ENCODE assay signal across 8 cellular contexts in the genomic region with DNA sequence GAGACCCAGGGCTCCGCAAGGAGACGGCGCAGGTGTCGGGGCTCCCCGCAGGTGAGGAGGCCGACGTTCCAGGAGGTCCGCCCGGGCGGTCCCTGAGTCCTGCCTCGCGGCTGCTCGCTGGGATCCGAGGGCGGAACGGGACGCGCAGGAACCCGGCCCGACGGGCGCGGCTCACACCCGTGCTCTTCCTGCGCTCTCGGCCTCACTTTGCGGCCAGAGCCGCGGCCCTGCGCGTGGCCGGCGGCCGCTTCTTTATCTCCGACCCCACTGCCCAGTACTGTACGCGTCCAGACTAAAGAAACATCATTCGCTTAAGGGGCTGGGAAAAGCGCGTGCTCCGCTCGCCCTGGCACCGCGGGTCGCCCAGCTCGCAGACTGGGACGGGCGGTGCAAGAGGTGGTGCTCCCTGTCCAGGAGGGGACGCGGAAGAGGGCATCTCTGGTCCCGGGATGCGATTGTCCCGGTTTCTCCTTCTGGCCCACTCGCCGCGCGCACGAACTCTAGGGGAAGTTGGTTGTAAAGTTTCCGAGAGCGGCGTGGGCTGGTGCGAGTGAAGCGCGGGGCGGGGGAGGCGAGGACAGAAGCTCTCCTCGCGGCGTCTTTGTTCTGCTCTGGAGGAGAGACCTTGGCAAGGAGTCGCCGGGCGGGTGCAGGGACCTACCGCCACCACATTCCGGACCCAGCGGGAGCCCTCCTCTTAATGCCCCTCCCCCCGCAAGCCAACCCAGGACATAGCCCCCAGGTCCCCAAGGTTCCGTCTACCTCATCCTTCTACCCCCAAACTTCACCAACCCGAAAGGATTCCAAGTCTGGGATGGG.
DNase-seq lines count a peak whose midpoint lies in the region; ATAC-seq, FAIRE-seq and TF ChIP-seq lines count a peak whose summit lies in the region.

No MANE protein-coding gene starts in this region.

- no peaks in the 10 kb centered on the region for H4K20me1 ChIP-seq in HCT116 (ENCODE audit: insufficient read depth)

- intact Hi-C loops in HCT116 (cut with micrococcal nuclease): no loop called here
- intact Hi-C loops in lower lobe of right lung (cut with DNase I): no loop called here

- H3K4me3 Mint-ChIP-seq in type B pancreatic cell: peak overlapping the region; percentile 95

- H3K36me3 ChIP-seq in HCT116 (ENCODE audit: control insufficient read depth in 1 of 2, insufficient read depth in 2 of 2, low read length in 2 of 2) (no peaks in the 10 kb centered on the region), bronchial epithelial cell (ENCODE audit: control insufficient read depth, insufficient read depth, low read length) (no peaks in the 10 kb centered on the region), lower lobe of right lung (no peaks in the 10 kb centered on the region)

- peaks cover 48% of the 10 kb centered on the region for H3K27me3 Mint-ChIP-seq in type B pancreatic cell

- DNase-seq in AG10803 (ENCODE audit: low read depth): no peak
- DNase-seq in HCT116 (ENCODE audit: low read depth, low spot score): no peak
- no peak for DNase-seq in bronchial epithelial cell (ENCODE audit: low read depth)
- peak; percentile 53 for DNase-seq in lower lobe of right lung
- DNase-seq in type B pancreatic cell (ENCODE audit: extremely low spot score, unreplicated experiment): no peak
- no peak for DNase-seq in HT-29 (ENCODE audit: low spot score)
- no peak for DNase-seq in KBM-7

- peak overlapping the region; percentile 74 for H2AFZ ChIP-seq in HCT116 (ENCODE audit: low read depth, low read length, poor library complexity, severe bottlenecking)

- H3K4me3 ChIP-seq in AG10803 (ENCODE audit: low read length) (peak overlapping the region; percentile 49), HCT116 (replicated peaks in 1 of 2; ENCODE audit: low read depth in 1 of 2, low read length in 2 of 2) (peak overlapping the region; percentile 21 to 45), bronchial epithelial cell (ENCODE audit: low read depth, low read length) (peak overlapping the region; percentile 48), lower lobe of right lung (peak overlapping the region; percentile 59)

- H3K27ac Mint-ChIP-seq in type B pancreatic cell: peak overlapping the region; percentile 78

- POLR2A ChIA-PET in HCT116 (lab: Charles Lee): no interaction called here

- no peaks in the 10 kb centered on the region for H3K9me3 ChIP-seq in HCT116 (ENCODE audit: control insufficient read depth in 1 of 2, insufficient read depth in 1 of 2, low read depth in 1 of 2, low read length in 2 of 2)
- H3K9me3 ChIP-seq in lower lobe of right lung: no peaks in the 10 kb centered on the region

- in situ Hi-C loops in KBM-7 (cut with MboI; ENCODE audit: low pct_unique_long_range_greater_than_20kb, low sequenced_read_pairs): no loop called here

- H3K4me1 Mint-ChIP-seq in type B pancreatic cell (ENCODE audit: unreplicated experiment): peaks cover 37% of the 10 kb centered on the region

- no peak overlapping the region for H3K9ac ChIP-seq in HCT116 (ENCODE audit: low read length)

- H3K27me3 ChIP-seq in HCT116 (ENCODE audit: insufficient read depth, low read length) (no peaks in the 10 kb centered on the region), bronchial epithelial cell (ENCODE audit: control insufficient read depth, insufficient read depth, low read length) (peaks cover 17% of the 10 kb centered on the region), lower lobe of right lung (ENCODE audit: low read depth) (peaks cover 54% of the 10 kb centered on the region)

- H3K9me3 Mint-ChIP-seq in type B pancreatic cell: peaks cover 5% of the 10 kb centered on the region

- FAIRE-seq in bronchial epithelial cell (lab: Jason Lieb, UNC): no peak

- ATAC-seq in HCT116: peak; percentile 76
- ATAC-seq in lower lobe of right lung: peak; percentile 57 to 67
- ATAC-seq in GM21576 (IDR thresholded peaks at IDR 0.05; ENCODE audit: unreplicated experiment): no peak

- H3K79me2 ChIP-seq in HCT116 (ENCODE audit: insufficient read depth, low read length): no peaks in the 10 kb centered on the region

- TF ChIP-seq RAD21 in HCT116 (IDR thresholded peaks at IDR 0.05; ENCODE audit: low read depth): no peak

- H3K27ac ChIP-seq in HCT116 (ENCODE audit: low read depth, low read length): no peak overlapping the region
- H3K27ac ChIP-seq in lower lobe of right lung: no peak overlapping the region

- CTCF ChIA-PET in HCT116 (lab: Charles Lee): no interaction called here

- no peaks in the 10 kb centered on the region for H3K9me2 ChIP-seq in HCT116 (ENCODE audit: insufficient read depth)

- RAD21 ChIA-PET in HCT116 (lab: Charles Lee; ENCODE audit: low non-redundant PET in 1 of 2, low total read pairs in 2 of 2, uncharacterized antibody in 2 of 2, unreplicated experiment in 2 of 2): no interaction called here

- H3K4me1 ChIP-seq in HCT116 (ENCODE audit: control insufficient read depth in 1 of 2, insufficient read depth in 2 of 2, low read length in 2 of 2) (peaks cover 0 to 9% of the 10 kb centered on the region in 2 experiments; a peak in 1 of 4 replicates), lower lobe of right lung (peaks cover 36% of the 10 kb centered on the region)

- peaks cover 7% of the 10 kb centered on the region for H3K36me3 Mint-ChIP-seq in type B pancreatic cell

- BruUV-seq in HCT116 (replicated peaks; lab: Mats Ljungman, UMichigan): no TSS peak

- peak overlapping the region; percentile 74 for H3K4me2 ChIP-seq in HCT116 (ENCODE audit: low read length)

- TF ChIP-seq POLR2A in HCT116 (IDR thresholded peaks at IDR 0.05; ENCODE audit: borderline replicate concordance, extremely low read depth, insufficient read depth, insufficient read length): no peak

- no peak for TF ChIP-seq CTCF in AG10803 (conservative IDR thresholded peaks at IDR 0.05; ENCODE audit: low read length)
- TF ChIP-seq CTCF in HCT116 (IDR thresholded peaks at IDR 0.05 in 2 of 3, conservative IDR thresholded peaks at IDR 0.05 in 1 of 3; ENCODE audit: borderline replicate concordance in 1 of 3, insufficient read depth in 1 of 3, low read depth in 2 of 3, low read length in 2 of 3): no peak
- no peak for TF ChIP-seq CTCF in bronchial epithelial cell (IDR thresholded peaks at IDR 0.05; ENCODE audit: insufficient read depth, low read length, severe bottlenecking)
- TF ChIP-seq CTCF in lower lobe of right lung (IDR thresholded peaks at IDR 0.05): no peak
- no peak for TF ChIP-seq CTCF in type B pancreatic cell (conservative IDR thresholded peaks at IDR 0.05)

TF ChIP-seq in HCT116, 20 proteins besides CTCF, POLR2A, EP300 and RAD21:
- TF ChIP-seq, protein P1, sequence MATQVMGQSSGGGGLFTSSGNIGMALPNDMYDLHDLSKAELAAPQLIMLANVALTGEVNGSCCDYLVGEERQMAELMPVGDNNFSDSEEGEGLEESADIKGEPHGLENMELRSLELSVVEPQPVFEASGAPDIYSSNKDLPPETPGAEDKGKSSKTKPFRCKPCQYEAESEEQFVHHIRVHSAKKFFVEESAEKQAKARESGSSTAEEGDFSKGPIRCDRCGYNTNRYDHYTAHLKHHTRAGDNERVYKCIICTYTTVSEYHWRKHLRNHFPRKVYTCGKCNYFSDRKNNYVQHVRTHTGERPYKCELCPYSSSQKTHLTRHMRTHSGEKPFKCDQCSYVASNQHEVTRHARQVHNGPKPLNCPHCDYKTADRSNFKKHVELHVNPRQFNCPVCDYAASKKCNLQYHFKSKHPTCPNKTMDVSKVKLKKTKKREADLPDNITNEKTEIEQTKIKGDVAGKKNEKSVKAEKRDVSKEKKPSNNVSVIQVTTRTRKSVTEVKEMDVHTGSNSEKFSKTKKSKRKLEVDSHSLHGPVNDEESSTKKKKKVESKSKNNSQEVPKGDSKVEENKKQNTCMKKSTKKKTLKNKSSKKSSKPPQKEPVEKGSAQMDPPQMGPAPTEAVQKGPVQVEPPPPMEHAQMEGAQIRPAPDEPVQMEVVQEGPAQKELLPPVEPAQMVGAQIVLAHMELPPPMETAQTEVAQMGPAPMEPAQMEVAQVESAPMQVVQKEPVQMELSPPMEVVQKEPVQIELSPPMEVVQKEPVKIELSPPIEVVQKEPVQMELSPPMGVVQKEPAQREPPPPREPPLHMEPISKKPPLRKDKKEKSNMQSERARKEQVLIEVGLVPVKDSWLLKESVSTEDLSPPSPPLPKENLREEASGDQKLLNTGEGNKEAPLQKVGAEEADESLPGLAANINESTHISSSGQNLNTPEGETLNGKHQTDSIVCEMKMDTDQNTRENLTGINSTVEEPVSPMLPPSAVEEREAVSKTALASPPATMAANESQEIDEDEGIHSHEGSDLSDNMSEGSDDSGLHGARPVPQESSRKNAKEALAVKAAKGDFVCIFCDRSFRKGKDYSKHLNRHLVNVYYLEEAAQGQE (IDR thresholded peaks at IDR 0.05; ENCODE audit: low read depth): no peak
- TF ChIP-seq, protein P2, sequence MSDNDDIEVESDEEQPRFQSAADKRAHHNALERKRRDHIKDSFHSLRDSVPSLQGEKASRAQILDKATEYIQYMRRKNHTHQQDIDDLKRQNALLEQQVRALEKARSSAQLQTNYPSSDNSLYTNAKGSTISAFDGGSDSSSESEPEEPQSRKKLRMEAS (IDR thresholded peaks at IDR 0.05): no peak
- TF ChIP-seq SP1 (IDR thresholded peaks at IDR 0.05; ENCODE audit: low read depth): no peak
- no peak for TF ChIP-seq EGR1 (IDR thresholded peaks at IDR 0.05; ENCODE audit: low read depth)
- no peak for TF ChIP-seq CBX3 (IDR thresholded peaks at IDR 0.05; ENCODE audit: low read depth)
- no peak for TF ChIP-seq ZFX (IDR thresholded peaks at IDR 0.05)
- no peak for TF ChIP-seq ELF1 (IDR thresholded peaks at IDR 0.05; ENCODE audit: borderline replicate concordance, low read depth)
- TF ChIP-seq ZNF274 (IDR thresholded peaks at IDR 0.05; ENCODE audit: low read depth, low read length): no peak
- TF ChIP-seq SRF (IDR thresholded peaks at IDR 0.05; ENCODE audit: low read depth): no peak
- TF ChIP-seq JUND (IDR thresholded peaks at IDR 0.05): no peak
- no peak for TF ChIP-seq YY1 (IDR thresholded peaks at IDR 0.05; ENCODE audit: extremely low read depth, insufficient replicate concordance, low read depth, low read length)
- TF ChIP-seq CEBPB (IDR thresholded peaks at IDR 0.05; ENCODE audit: low read depth): no peak
- TF ChIP-seq SIN3A (IDR thresholded peaks at IDR 0.05; ENCODE audit: low read depth): no peak
- TF ChIP-seq POLR2AphosphoS5 (IDR thresholded peaks at IDR 0.05; ENCODE audit: low read depth, low read length): no peak
- TF ChIP-seq EZH2phosphoT487 (IDR thresholded peaks at IDR 0.05; ENCODE audit: borderline replicate concordance): no peak
- no peak for TF ChIP-seq FOSL1 (IDR thresholded peaks at IDR 0.05; ENCODE audit: low read depth)
